12 cellular contexts compared by ENCODE assay signal in the genomic region with DNA sequence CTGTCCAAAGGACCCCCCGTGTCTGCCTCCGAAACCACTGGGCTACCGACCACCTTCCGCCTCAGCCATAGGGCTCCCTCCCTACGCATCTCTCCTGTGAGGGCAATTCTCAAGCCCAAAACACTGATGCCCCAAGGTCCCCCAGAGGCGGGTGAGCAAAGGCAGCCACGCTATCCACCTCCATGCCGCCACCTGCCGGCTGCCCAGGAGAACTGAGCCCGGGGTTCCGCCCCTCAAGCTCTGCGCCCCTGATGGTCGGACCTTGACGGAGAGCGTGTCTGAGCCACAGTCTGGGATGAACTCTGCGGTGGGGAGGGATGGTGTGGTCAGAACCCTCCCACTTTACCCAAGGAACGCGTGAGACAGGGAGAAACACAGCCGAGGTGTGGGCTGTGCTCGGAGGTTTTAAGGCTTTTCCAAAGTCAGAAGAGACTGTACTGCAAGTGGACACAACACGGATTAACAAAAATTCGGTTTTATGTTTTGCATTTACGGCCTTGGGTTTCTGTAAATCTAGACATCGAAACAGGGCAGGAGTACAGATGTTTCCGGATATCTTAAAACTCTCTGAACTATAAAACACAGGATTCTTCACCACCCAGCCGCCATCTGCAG.
DNase-seq lines count a peak whose midpoint lies in the region; ATAC-seq and TF ChIP-seq lines count a peak whose summit lies in the region.
"Had no signal": no experiment of that assay in that cellular context is flagged by ENCODE, and none has a peak within 500 bp of the region (broad histone marks: within the 10 kb centered on the region; RNA-seq: fewer than 3 reads in every experiment).

No MANE protein-coding gene starts in this region.

- H3K27me3 ChIP-seq in left ventricle myocardium inferior (ENCODE audit: low read depth), result no peaks in the 10 kb centered on the region
- H3K27me3 ChIP-seq in heart right ventricle, result no peaks in the 10 kb centered on the region
- H3K27me3 ChIP-seq in hepatocyte, result no peaks in the 10 kb centered on the region

- CTCF ChIA-PET in WTC11 (lab: Charles Lee), result interaction anchor here (0.6 to 2.0 kb wide), 27 partner anchors 8 to 384 kb away, joined by 3 to 9 read pairs (median 4); no protein-coding TSS in a partner anchor

- peaks cover 67% of the 10 kb centered on the region for H3K79me2 ChIP-seq in hepatocyte

- no peaks in the 10 kb centered on the region for H3K9me2 ChIP-seq in hepatocyte (replicated peaks; ENCODE audit: insufficient read depth)

- H3K4me1 Mint-ChIP-seq in WTC11 (peaks cover 19% of the 10 kb centered on the region), type B pancreatic cell (ENCODE audit: unreplicated experiment) (peaks cover 2% of the 10 kb centered on the region)

- TF ChIP-seq CTCF in left ventricle myocardium inferior (IDR thresholded peaks at IDR 0.05; ENCODE audit: borderline replicate concordance) (peak; percentile 34), heart right ventricle (IDR thresholded peaks at IDR 0.05) (peak in 4 of 9 donors; percentile 18 to 35 (median 31)), WTC11 (IDR thresholded peaks at IDR 0.05) (peak; percentile 77), hepatocyte (IDR thresholded peaks at IDR 0.05; ENCODE audit: poor library complexity) (peak; percentile 46), type B pancreatic cell (conservative IDR thresholded peaks at IDR 0.05) (peak; percentile 71)

- POLR2A ChIA-PET in WTC11 (lab: Charles Lee), result no interaction called here

- no peak overlapping the region for H2AFZ ChIP-seq in hepatocyte

- WGBS in heart right ventricle, 2 donors, result 83 to 85% methylated on average over 26 of the region's 26 CpGs
- 70% methylated on average over 26 of the region's 26 CpGs for WGBS in hepatocyte (ENCODE audit: low lambda C conversion rate, missing lambda C conversion rate)

- no peaks in the 10 kb centered on the region; the same call in 1 of the 2 replicates for H3K27me3 Mint-ChIP-seq in WTC11 (ENCODE audit: low read depth)
- no peaks in the 10 kb centered on the region for H3K27me3 Mint-ChIP-seq in type B pancreatic cell
- H3K27me3 Mint-ChIP-seq: activated B cell treated with CpG ODN at 0.5 μM for 24 hours; naive thymus-derived CD8-positive, alpha-beta T cell had no signal

- no peaks in the 10 kb centered on the region for H3K9me3 ChIP-seq in left ventricle myocardium inferior (replicated peaks)
- H3K9me3 ChIP-seq in heart right ventricle, result no peaks in the 10 kb centered on the region
- no peaks in the 10 kb centered on the region for H3K9me3 ChIP-seq in hepatocyte (ENCODE audit: low read depth)

- DNase-seq in left ventricle myocardium inferior (no peak), heart right ventricle (no peak), WTC11 (ENCODE audit: low spot score) (peak; percentile 83), hepatocyte (ENCODE audit: low spot score) (no peak), type B pancreatic cell (ENCODE audit: extremely low spot score, unreplicated experiment) (no peak), NCI-H1436 (lab: John Stamatoyannopoulos, UW) (no peak), SHP77 treated with DMSO at 0.1 percent for 48 hours (lab: John Stamatoyannopoulos, UW) (no peak), SIG-M5 treated with dmso at 0.1 percent for 504 hours (lab: John Stamatoyannopoulos, UW; ENCODE audit: unreplicated experiment) (no peak)
- DNase-seq: activated B cell treated with CpG ODN at 0.5 μM for 24 hours; cortex of kidney; naive thymus-derived CD8-positive, alpha-beta T cell; NCI-H2029 had no signal

- peaks cover 17% of the 10 kb centered on the region for H3K36me3 Mint-ChIP-seq in WTC11
- H3K36me3 Mint-ChIP-seq in type B pancreatic cell, result peaks cover 19% of the 10 kb centered on the region

- peaks cover 18% of the 10 kb centered on the region for H3K36me3 ChIP-seq in left ventricle myocardium inferior
- peaks cover 0 to 44% (median 17%) of the 10 kb centered on the region in 9 donors for H3K36me3 ChIP-seq in heart right ventricle
- H3K36me3 ChIP-seq in hepatocyte (replicated peaks; ENCODE audit: insufficient read depth, low read depth), result no peaks in the 10 kb centered on the region

- intact Hi-C loops in left ventricle myocardium inferior (cut with micrococcal nuclease) (no loop called here), heart right ventricle (cut with DNase I) (no loop called here)

- ATAC-seq in heart right ventricle (no peak), WTC11 (peak; percentile 95)
- ATAC-seq: naive thymus-derived CD8-positive, alpha-beta T cell had no signal

- peaks cover 38% of the 10 kb centered on the region for H4K20me1 ChIP-seq in hepatocyte (ENCODE audit: insufficient read depth, poor library complexity, severe bottlenecking)

- no peak overlapping the region for H3K27ac Mint-ChIP-seq in WTC11
- no peak overlapping the region for H3K27ac Mint-ChIP-seq in type B pancreatic cell
- H3K27ac Mint-ChIP-seq: activated B cell treated with CpG ODN at 0.5 μM for 24 hours had no signal

- H3K27ac ChIP-seq in left ventricle myocardium inferior (replicated peaks), result no peak overlapping the region
- H3K27ac ChIP-seq in heart right ventricle, result no peak overlapping the region
- H3K27ac ChIP-seq in hepatocyte, result no peak overlapping the region

- no peak overlapping the region for H3K4me2 ChIP-seq in hepatocyte

- H3K4me3 Mint-ChIP-seq in WTC11 (no peak overlapping the region), type B pancreatic cell (no peak overlapping the region)
- H3K4me3 Mint-ChIP-seq: activated B cell treated with CpG ODN at 0.5 μM for 24 hours; naive thymus-derived CD8-positive, alpha-beta T cell had no signal

- H3K4me3 ChIP-seq in left ventricle myocardium inferior, result no peak overlapping the region
- H3K4me3 ChIP-seq in heart right ventricle, result no peak overlapping the region
- no peak overlapping the region for H3K4me3 ChIP-seq in hepatocyte

- H3K9me3 Mint-ChIP-seq in WTC11 (peaks cover 3% of the 10 kb centered on the region; the same call in 1 of the 2 replicates), type B pancreatic cell (no peaks in the 10 kb centered on the region)
- H3K9me3 Mint-ChIP-seq: activated B cell treated with CpG ODN at 0.5 μM for 24 hours; naive thymus-derived CD8-positive, alpha-beta T cell had no signal

- H3K4me1 ChIP-seq in left ventricle myocardium inferior, result no peaks in the 10 kb centered on the region
- H3K4me1 ChIP-seq in heart right ventricle, result peaks cover 0 to 15% (median 0%) of the 10 kb centered on the region in 9 donors
- no peaks in the 10 kb centered on the region for H3K4me1 ChIP-seq in hepatocyte (ENCODE audit: insufficient read depth)

TF ChIP-seq in WTC11, 78 proteins besides CTCF, POLR2A, EP300 and RAD21 (continues in another document):
- TF ChIP-seq ZNF317 (CRISPR knock-in tag; IDR thresholded peaks at IDR 0.05; ENCODE audit: borderline replicate concordance, low read depth), result no peak
- TF ChIP-seq, protein P1, sequence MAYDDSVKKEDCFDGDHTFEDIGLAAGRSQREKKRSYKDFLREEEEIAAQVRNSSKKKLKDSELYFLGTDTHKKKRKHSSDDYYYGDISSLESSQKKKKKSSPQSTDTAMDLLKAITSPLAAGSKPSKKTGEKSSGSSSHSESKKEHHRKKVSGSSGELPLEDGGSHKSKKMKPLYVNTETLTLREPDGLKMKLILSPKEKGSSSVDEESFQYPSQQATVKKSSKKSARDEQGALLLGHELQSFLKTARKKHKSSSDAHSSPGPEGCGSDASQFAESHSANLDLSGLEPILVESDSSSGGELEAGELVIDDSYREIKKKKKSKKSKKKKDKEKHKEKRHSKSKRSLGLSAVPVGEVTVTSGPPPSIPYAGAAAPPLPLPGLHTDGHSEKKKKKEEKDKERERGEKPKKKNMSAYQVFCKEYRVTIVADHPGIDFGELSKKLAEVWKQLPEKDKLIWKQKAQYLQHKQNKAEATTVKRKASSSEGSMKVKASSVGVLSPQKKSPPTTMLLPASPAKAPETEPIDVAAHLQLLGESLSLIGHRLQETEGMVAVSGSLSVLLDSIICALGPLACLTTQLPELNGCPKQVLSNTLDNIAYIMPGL (CRISPR knock-in tag; IDR thresholded peaks at IDR 0.05), result 0 out of 2 replicates have a peak, but pooled peaks have one; percentile 49
- TF ChIP-seq, protein P2, sequence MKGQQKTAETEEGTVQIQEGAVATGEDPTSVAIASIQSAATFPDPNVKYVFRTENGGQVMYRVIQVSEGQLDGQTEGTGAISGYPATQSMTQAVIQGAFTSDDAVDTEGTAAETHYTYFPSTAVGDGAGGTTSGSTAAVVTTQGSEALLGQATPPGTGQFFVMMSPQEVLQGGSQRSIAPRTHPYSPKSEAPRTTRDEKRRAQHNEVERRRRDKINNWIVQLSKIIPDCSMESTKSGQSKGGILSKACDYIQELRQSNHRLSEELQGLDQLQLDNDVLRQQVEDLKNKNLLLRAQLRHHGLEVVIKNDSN (CRISPR knock-in tag; IDR thresholded peaks at IDR 0.05), result no peak
- TF ChIP-seq PRRX2 (CRISPR knock-in tag; IDR thresholded peaks at IDR 0.05), result no peak
- TF ChIP-seq NFE2L1 (CRISPR knock-in tag; IDR thresholded peaks at IDR 0.05), result no peak
- TF ChIP-seq NFYB (CRISPR knock-in tag; conservative IDR thresholded peaks at IDR 0.05; ENCODE audit: low read depth), result no peak
- no peak for TF ChIP-seq ETV6 (CRISPR knock-in tag; IDR thresholded peaks at IDR 0.05)
- no peak for TF ChIP-seq JUN (CRISPR knock-in tag; IDR thresholded peaks at IDR 0.05)
- TF ChIP-seq, protein P3, sequence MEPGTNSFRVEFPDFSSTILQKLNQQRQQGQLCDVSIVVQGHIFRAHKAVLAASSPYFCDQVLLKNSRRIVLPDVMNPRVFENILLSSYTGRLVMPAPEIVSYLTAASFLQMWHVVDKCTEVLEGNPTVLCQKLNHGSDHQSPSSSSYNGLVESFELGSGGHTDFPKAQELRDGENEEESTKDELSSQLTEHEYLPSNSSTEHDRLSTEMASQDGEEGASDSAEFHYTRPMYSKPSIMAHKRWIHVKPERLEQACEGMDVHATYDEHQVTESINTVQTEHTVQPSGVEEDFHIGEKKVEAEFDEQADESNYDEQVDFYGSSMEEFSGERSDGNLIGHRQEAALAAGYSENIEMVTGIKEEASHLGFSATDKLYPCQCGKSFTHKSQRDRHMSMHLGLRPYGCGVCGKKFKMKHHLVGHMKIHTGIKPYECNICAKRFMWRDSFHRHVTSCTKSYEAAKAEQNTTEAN (CRISPR knock-in tag; IDR thresholded peaks at IDR 0.05), result 0 out of 2 replicates have a peak, but pooled peaks have one; percentile 21
